ENCODE assay signal across 17 cellular contexts in genomic region chr1:170063109-170063826, GRCh38. TPM values are rescaled to one million over a fixed set of nuclear protein-coding genes. Genes with fewer than 3 reads are reported as not detected.
DNase-seq lines count a peak whose midpoint lies in the region; ATAC-seq, FAIRE-seq and TF ChIP-seq lines count a peak whose summit lies in the region.
"Had no signal": no experiment of that assay in that cellular context is flagged by ENCODE, and none has a peak within 500 bp of the region (broad histone marks: within the 10 kb centered on the region; RNA-seq: fewer than 3 reads in every experiment).

No MANE protein-coding gene starts in this region.

- no peaks in the 10 kb centered on the region for H3K36me3 Mint-ChIP-seq in Calu3 (ENCODE audit: insufficient read depth, unreplicated experiment)
- H3K36me3 Mint-ChIP-seq in osteocyte (ENCODE audit: unreplicated experiment): peaks cover 14% of the 10 kb centered on the region

- no peak overlapping the region for H3K56ac ChIP-seq in IMR-90 (ENCODE audit: extremely low read depth, insufficient read depth, low read length)

- H3K4me3 Mint-ChIP-seq in Calu3 (ENCODE audit: low read depth, unreplicated experiment) (peak overlapping the region; percentile 34), osteocyte (ENCODE audit: unreplicated experiment) (no peak overlapping the region)
- H3K4me3 Mint-ChIP-seq: T-helper 1 cell treated with Interleukin-12 subunit alpha and Interleukin-12 subunit beta and Interleukin-4 antibody, amounts not matched to agents 30 μg/mL and 1 μg/mL, for 36 hours had no signal

- H3K9me3 Mint-ChIP-seq in Calu3 (ENCODE audit: low read depth, unreplicated experiment) (no peaks in the 10 kb centered on the region), osteocyte (ENCODE audit: unreplicated experiment) (peaks cover 12% of the 10 kb centered on the region)

- no peak overlapping the region for H4K91ac ChIP-seq in IMR-90 (ENCODE audit: insufficient read depth, low read depth, low read length)

- intact Hi-C loops in Calu3 (cut with micrococcal nuclease; ENCODE audit: unreplicated experiment): no loop called here
- intact Hi-C loops in IMR-90 (cut with micrococcal nuclease): no loop called here

- peak overlapping the region; percentile 87 for H3K27ac Mint-ChIP-seq in Calu3 (ENCODE audit: unreplicated experiment)
- no peak overlapping the region for H3K27ac Mint-ChIP-seq in osteocyte (ENCODE audit: unreplicated experiment)
- H3K27ac Mint-ChIP-seq: T-helper 1 cell treated with Interleukin-12 subunit alpha and Interleukin-12 subunit beta and Interleukin-4 antibody, amounts not matched to agents 30 μg/mL and 1 μg/mL, for 36 hours had no signal

- H2BK20ac ChIP-seq in IMR-90 (ENCODE audit: low read depth, low read length): no peak overlapping the region

- no peaks in the 10 kb centered on the region for H3K9me1 ChIP-seq in IMR-90 (ENCODE audit: insufficient read depth, low read length)
- H3K9me1 ChIP-seq in keratinocyte (ENCODE audit: control insufficient read depth, extremely low read depth, insufficient read depth, low read length): no peaks in the 10 kb centered on the region

- no peak overlapping the region for H3K18ac ChIP-seq in IMR-90 (ENCODE audit: low read depth, low read length)

- H4K20me1 ChIP-seq in IMR-90 (ENCODE audit: insufficient read depth, low read length) (no peaks in the 10 kb centered on the region), keratinocyte (ENCODE audit: control insufficient read depth, extremely low read depth, insufficient read depth, low read length) (no peaks in the 10 kb centered on the region)

- no TSS peak for BruUV-seq in Calu3 (replicated peaks; lab: Mats Ljungman, UMichigan)
- BruUV-seq in IMR-90 (replicated peaks; lab: Mats Ljungman, UMichigan): no TSS peak

- H3K4me3 ChIP-seq in IMR-90 (ENCODE audit: insufficient read depth, low read depth, low read length): no peak overlapping the region
- H3K4me3 ChIP-seq in brain microvascular endothelial cell (ENCODE audit: low read depth, low read length): no peak overlapping the region
- H3K4me3 ChIP-seq in keratinocyte (ENCODE audit: control insufficient read depth in 2 of 3, extremely low read depth in 1 of 3, insufficient read depth in 2 of 3, low read depth in 1 of 3, low read length in 3 of 3): peak overlapping the region; percentile 10 to 61 (median 40)
- H3K4me3 ChIP-seq: ascending aorta had no signal

- H3K27ac ChIP-seq in IMR-90 (ENCODE audit: insufficient read depth, low read length): no peak overlapping the region
- no peak overlapping the region for H3K27ac ChIP-seq in brain microvascular endothelial cell
- H3K27ac ChIP-seq in keratinocyte (ENCODE audit: control insufficient read depth, insufficient read depth, low read length): peak overlapping the region; percentile 75
- no peak overlapping the region for H3K27ac ChIP-seq in substantia nigra (ENCODE audit: low read depth, low read length, poor library complexity, severe bottlenecking)
- H3K27ac ChIP-seq: ascending aorta had no signal

- FAIRE-seq in keratinocyte (lab: Jason Lieb, UNC): peak; percentile 98

- H3K27me3 ChIP-seq in IMR-90 (ENCODE audit: control insufficient read depth, insufficient read depth, low read length): no peaks in the 10 kb centered on the region
- no peaks in the 10 kb centered on the region for H3K27me3 ChIP-seq in brain microvascular endothelial cell (replicated peaks)
- H3K27me3 ChIP-seq in keratinocyte (ENCODE audit: control insufficient read depth, extremely low read depth, insufficient read depth, low read length): no peaks in the 10 kb centered on the region
- H3K27me3 ChIP-seq: ascending aorta had no signal

- CTCF ChIA-PET in Calu3 (lab: Charles Lee) (no interaction called here), IMR-90 (lab: Yijun Ruan, JAX) (no interaction called here)

- 0 out of 2 replicates have a peak, but pooled peaks cover 2% of the 10 kb centered on the region for H3K4me1 ChIP-seq in IMR-90 (ENCODE audit: control insufficient read depth, insufficient read depth, low read length)
- peaks cover 24% of the 10 kb centered on the region for H3K4me1 ChIP-seq in keratinocyte (ENCODE audit: control insufficient read depth, extremely low read depth, insufficient read depth, low read length)
- H3K4me1 ChIP-seq: ascending aorta had no signal

- H3K79me1 ChIP-seq in IMR-90 (ENCODE audit: low read depth in 1 of 2, low read length in 2 of 2): 0 out of 4 replicates have a peak, but pooled peaks cover 3 to 4% of the 10 kb centered on the region in 2 experiments

- no peak overlapping the region for H3K4me2 ChIP-seq in IMR-90 (ENCODE audit: low read depth, low read length)
- H3K4me2 ChIP-seq in keratinocyte (ENCODE audit: control insufficient read depth, extremely low read depth, insufficient read depth, low read depth, low read length): peak overlapping the region; percentile 85

- no CpG with 5 or more reads among the region's 5 CpGs for WGBS in IMR-90 (ENCODE audit: extremely low coverage in 2 of 2, insufficient read length in 1 of 2), 2 experiments

- H2AFZ ChIP-seq in IMR-90 (replicated peaks; ENCODE audit: low read length, poor library complexity) (no peak overlapping the region), keratinocyte (ENCODE audit: control insufficient read depth, low read length) (peak overlapping the region; percentile 52)

- no peak overlapping the region for H4K5ac ChIP-seq in IMR-90 (ENCODE audit: low read depth, low read length)

- H2AK9ac ChIP-seq in IMR-90 (replicated peaks; ENCODE audit: low read depth, low read length, poor library complexity): no peak overlapping the region

- H2BK15ac ChIP-seq in IMR-90 (ENCODE audit: low read depth, low read length): no peak overlapping the region

- in situ Hi-C loops in IMR-90 (cut with MboI; ENCODE audit: low sequenced_read_pairs): no loop called here
- in situ Hi-C loops in brain microvascular endothelial cell (cut with HindIII; ENCODE audit: low pct_ligation_motif_present, low sequenced_read_pairs): no loop called here

- POLR2A ChIA-PET in IMR-90 (lab: Charles Lee; ENCODE audit: unreplicated experiment): no interaction called here

- no peak overlapping the region for H2AK5ac ChIP-seq in IMR-90 (ENCODE audit: low read depth, low read length)

- H3K36me3 ChIP-seq in IMR-90 (ENCODE audit: control insufficient read depth, insufficient read depth, low read length) (no peaks in the 10 kb centered on the region), brain microvascular endothelial cell (replicated peaks) (no peaks in the 10 kb centered on the region), keratinocyte (ENCODE audit: control insufficient read depth in 2 of 2, extremely low read depth in 1 of 2, insufficient read depth in 2 of 2, low read length in 2 of 2) (no peaks in the 10 kb centered on the region)
- H3K36me3 ChIP-seq: ascending aorta had no signal

- ATAC-seq in IMR-90 (ENCODE audit: low read depth): no peak
- ATAC-seq in GM18520 (IDR thresholded peaks at IDR 0.05; ENCODE audit: unreplicated experiment): no peak
- ATAC-seq in HG02571 (IDR thresholded peaks at IDR 0.05; ENCODE audit: unreplicated experiment): no peak
- ATAC-seq: Right ventricle myocardium inferior had no signal

- H3K4me1 Mint-ChIP-seq in Calu3 (ENCODE audit: low read depth, unreplicated experiment) (peaks cover 22% of the 10 kb centered on the region), osteocyte (ENCODE audit: unreplicated experiment) (peaks cover 19% of the 10 kb centered on the region)

- H4K8ac ChIP-seq in IMR-90 (ENCODE audit: low read depth in 2 of 2, low read length in 2 of 2): no peak overlapping the region

- dilution Hi-C loops in IMR-90 (cut with HindIII; ENCODE audit: low sequenced_read_pairs, unreplicated experiment): no loop called here
- dilution Hi-C loops in keratinocyte (cut with MboI; ENCODE audit: extremely low pct_ligation_motif_present, low sequenced_read_pairs): no loop called here

- no peak for TF ChIP-seq POLR2A in IMR-90 (IDR thresholded peaks at IDR 0.05; ENCODE audit: low read depth, low read length)

- TF ChIP-seq RAD21 in IMR-90 (IDR thresholded peaks at IDR 0.05; ENCODE audit: low read length): no peak

- DNase-seq in Calu3: peak; percentile 41
- DNase-seq in IMR-90: peak; percentile 26
- peak; percentile 29 for DNase-seq in brain microvascular endothelial cell
- peak; percentile 38 for DNase-seq in keratinocyte (ENCODE audit: low read depth, low spot score)
- DNase-seq in osteocyte (ENCODE audit: extremely low spot score, unreplicated experiment): no peak
- DNase-seq in substantia nigra (lab: John Stamatoyannopoulos, UW): no peak
- DNase-seq: activated gamma-delta T cell, COR-L47, left cardiac atrium, NCI-H1092 treated with DMSO at 0.1 percent for 48 hours, NCI-H2171 treated with DMSO at 0.1 percent for 48 hours, retina had no signal

- no peak overlapping the region for H3K14ac ChIP-seq in IMR-90 (replicated peaks; ENCODE audit: low read depth, low read length)

- H3K9me3 ChIP-seq in IMR-90 (ENCODE audit: control insufficient read depth, insufficient read depth, low read length) (no peaks in the 10 kb centered on the region), keratinocyte (ENCODE audit: control insufficient read depth, low read depth, low read length) (no peaks in the 10 kb centered on the region)
- H3K9me3 ChIP-seq: ascending aorta had no signal

- no peak overlapping the region for H3K23ac ChIP-seq in IMR-90 (ENCODE audit: low read depth, low read length)

- H3K27me3 Mint-ChIP-seq in Calu3 (ENCODE audit: unreplicated experiment) (no peaks in the 10 kb centered on the region), osteocyte (ENCODE audit: unreplicated experiment) (no peaks in the 10 kb centered on the region)

- peaks cover 11% of the 10 kb centered on the region for H3K79me2 ChIP-seq in keratinocyte (ENCODE audit: control insufficient read depth, insufficient read depth, low read length)

- H2BK120ac ChIP-seq in IMR-90 (ENCODE audit: low read depth, low read length): no peak overlapping the region

- H3K4ac ChIP-seq in IMR-90 (ENCODE audit: low read depth, low read length): no peak overlapping the region

- TF ChIP-seq CTCF in Calu3 (IDR thresholded peaks at IDR 0.05; ENCODE audit: unreplicated experiment) (no peak), IMR-90 (conservative IDR thresholded peaks at IDR 0.05; ENCODE audit: low read depth, low read length) (no peak), brain microvascular endothelial cell (IDR thresholded peaks at IDR 0.05; ENCODE audit: low read depth, low read length, missing control alignments) (no peak), keratinocyte (optimal IDR thresholded peaks at IDR 0.05 in 1 of 3, IDR thresholded peaks at IDR 0.05 in 1 of 3, conservative IDR thresholded peaks at IDR 0.05 in 1 of 3; ENCODE audit: extremely low read depth in 1 of 3, insufficient read depth in 2 of 3, low read length in 3 of 3) (no peak), osteocyte (IDR thresholded peaks at IDR 0.05) (no peak)

- no peak overlapping the region for H2BK5ac ChIP-seq in IMR-90 (ENCODE audit: low read depth, low read length, poor library complexity, severe bottlenecking)

- no peak overlapping the region for H3K9ac ChIP-seq in IMR-90 (ENCODE audit: low read depth, low read length)
- H3K9ac ChIP-seq in keratinocyte (ENCODE audit: control insufficient read depth, extremely low read depth, insufficient read depth, low read length): no peak overlapping the region

RNA-seq across cellular contexts. Expression of gene KIFAP3, which starts 11.2 kb away (rescaled TPM):
- total RNA-seq in Calu3 (2022) (16.2 and 16.5 TPM in 2 replicates), IMR-90 (2012; rRNA removed) (10.9 and 22.2 TPM in 2 replicates), osteocyte (34.1 and 35.1 TPM in 2 replicates)
- polyA plus RNA-seq in IMR-90 (2012; rRNA removed) (7.8 and 10.5 TPM in 2 replicates), keratinocyte (14.5 to 25.2 TPM (median 20.5 TPM) in 3 replicates)
- polyA plus RNA-seq in IMR-90 (2012; cell fraction: cytosol; rRNA removed): 1.8 TPM in 2 replicates
- polyA plus RNA-seq in IMR-90 (2012; cell fraction: nucleus; rRNA removed; ENCODE audit: low replicate concordance): 1.1 and 7.5 TPM in 2 replicates
- 36.2 TPM for polyA plus RNA-seq in keratinocyte (2011; ENCODE audit: low read depth)
- polyA plus RNA-seq in keratinocyte (2011; cell fraction: cytosol; rRNA removed): 13.6 and 24.8 TPM in 2 replicates
- 22.9 and 29.9 TPM in 2 replicates for polyA plus RNA-seq in keratinocyte (2011; cell fraction: nucleus; rRNA removed)
- 22.5 and 25.9 TPM in 2 replicates for polyA plus RNA-seq in keratinocyte (2012; ENCODE audit: low replicate concordance)
- polyA minus RNA-seq in keratinocyte: 2.9 to 24.0 TPM (median 9.2 TPM) in 3 replicates
- polyA minus RNA-seq in keratinocyte (2011; cell fraction: cytosol; rRNA and poly(A)+ RNA removed): 10.7 TPM
- polyA minus RNA-seq in keratinocyte (2011; cell fraction: nucleus; rRNA and poly(A)+ RNA removed): 15.4 and 24.0 TPM in 2 replicates

Comparison
In these comparisons a context has a peak if more than half of its experiments do, and no peak if none do; other contexts are left out.
1. DNase-seq: peak in Calu3 (single experiment), IMR-90 (single experiment), brain microvascular endothelial cell (single experiment) and keratinocyte (single experiment); none in osteocyte (single experiment) and substantia nigra (0 of 49).
2. H3K4me3 ChIP-seq: peak in keratinocyte (3 of 3); none in IMR-90 (single experiment) and brain microvascular endothelial cell (single experiment).